In the genomic region with DNA sequence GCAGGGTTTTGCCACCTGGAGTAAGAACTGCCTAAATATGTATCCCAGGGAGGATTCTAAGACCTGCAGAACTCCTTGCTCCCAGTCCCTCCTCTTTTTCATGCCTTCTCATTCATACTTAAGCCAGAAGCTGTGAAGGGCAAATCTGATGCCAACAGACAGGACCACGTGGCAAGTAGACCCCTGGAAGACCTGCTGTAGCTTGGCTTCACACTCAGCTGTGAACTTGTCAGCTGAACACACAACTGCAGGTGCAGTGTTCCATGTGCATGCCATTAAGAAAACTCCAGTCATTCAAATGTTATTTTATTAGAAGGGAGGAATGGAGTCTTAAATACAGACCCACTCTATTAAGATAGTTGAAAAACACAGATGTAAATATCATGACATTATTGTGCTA, we compare ENCODE assay signal across 33 cellular contexts.
"Had no signal": no experiment of that assay in that cellular context is flagged by ENCODE, and none has a peak within 500 bp of the region (broad histone marks: within the 10 kb centered on the region; RNA-seq: fewer than 3 reads in every experiment).

No MANE protein-coding gene starts in this region.

- H3K4me3 ChIP-seq: MG63 had no signal

- H3K27me3 ChIP-seq: MG63 had no signal

- H3K9me3 ChIP-seq: MG63 had no signal

- DNase-seq: Karpas-422, Kasumi-1, MG63, MM.1S, NCI-H1048, NCI-H1092, NCI-H1092 treated with DMSO at 0.1 percent for 48 hours, NCI-H1105, NCI-H1105 treated with DMSO at 0.1 percent for 48 hours, NCI-H1417, NCI-H1417 treated with DMSO at 0.1 percent for 48 hours, NCI-H1436, NCI-H1436 treated with DMSO at 0.1 percent for 48 hours, NCI-H146, NCI-H1694, NCI-H1694 treated with DMSO at 0.1 percent for 48 hours, NCI-H187, NCI-H187 treated with DMSO at 0.1 percent for 48 hours, NCI-H1930, NCI-H2029, NCI-H2029 treated with DMSO at 0.1 percent for 48 hours, NCI-H2081, NCI-H2081 treated with DMSO at 0.1 percent for 48 hours, NCI-H2107, NCI-H2171, NCI-H2171 treated with DMSO at 0.1 percent for 48 hours, NCI-H2227 treated with DMSO at 0.1 percent for 48 hours, NCI-H226, NCI-H345, NCI-H446, NCI-H446 treated with DMSO at 0.1 percent for 48 hours, NCI-H510A, NCI-H510A treated with DMSO at 0.1 percent for 48 hours had no signal

- H3K36me3 ChIP-seq: MG63 had no signal
